8 cellular contexts compared by ENCODE assay signal in the genomic region with DNA sequence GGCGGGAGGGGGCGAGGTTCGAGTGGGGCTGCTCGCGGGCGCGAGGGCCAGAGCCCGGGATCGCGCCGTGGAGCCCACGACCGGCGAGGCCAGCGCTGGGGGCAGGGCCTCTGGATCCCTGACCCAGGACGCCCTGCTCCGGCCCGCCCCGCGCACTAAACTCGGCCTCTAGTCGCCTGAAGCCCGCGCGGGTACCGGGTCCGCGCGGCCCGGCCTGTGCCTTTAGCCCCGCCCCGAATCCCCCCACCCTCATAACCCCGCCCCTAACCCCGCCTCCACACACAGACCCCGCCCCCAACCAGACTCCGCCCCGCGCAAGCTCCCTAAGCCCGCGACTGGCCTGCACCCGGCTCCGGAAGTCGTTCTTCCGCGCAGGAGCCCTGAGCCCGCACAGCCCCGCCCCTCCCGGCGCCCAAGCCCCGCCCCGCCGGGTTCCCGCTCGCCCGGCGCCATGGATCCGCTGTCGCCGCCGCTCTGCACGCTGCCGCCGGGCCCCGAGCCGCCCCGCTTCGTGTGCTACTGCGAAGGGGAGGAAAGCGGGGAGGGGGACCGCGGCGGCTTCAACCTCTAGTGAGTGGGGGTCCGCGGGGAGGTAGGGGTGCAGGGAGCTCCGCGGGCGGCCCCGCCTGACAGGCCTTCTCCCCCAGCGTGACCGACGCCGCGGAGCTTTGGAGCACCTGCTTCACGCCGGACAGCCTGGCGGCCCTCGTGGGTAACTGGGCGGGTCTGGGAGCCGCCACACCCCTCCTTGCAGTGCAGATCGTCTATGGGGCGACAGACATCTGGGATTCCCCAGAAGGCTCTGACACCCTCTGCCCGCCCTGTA. TPM values are rescaled to one million over a fixed set of nuclear protein-coding genes. Genes with fewer than 3 reads are reported as not detected.
DNase-seq lines count a peak whose midpoint lies in the region; ATAC-seq and TF ChIP-seq lines count a peak whose summit lies in the region.

A gene with protein sequence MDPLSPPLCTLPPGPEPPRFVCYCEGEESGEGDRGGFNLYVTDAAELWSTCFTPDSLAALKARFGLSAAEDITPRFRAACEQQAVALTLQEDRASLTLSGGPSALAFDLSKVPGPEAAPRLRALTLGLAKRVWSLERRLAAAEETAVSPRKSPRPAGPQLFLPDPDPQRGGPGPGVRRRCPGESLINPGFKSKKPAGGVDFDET (plus strand): TSS at position 430 of the 826 bp plus-strand sequence. CDS start 22 bp downstream, at position 452.

- peak; percentile 91 for ATAC-seq in CD4-positive, alpha-beta T cell (ENCODE audit: poor library complexity)
- ATAC-seq in GM19395 (IDR thresholded peaks at IDR 0.05; ENCODE audit: unreplicated experiment) (peak; percentile 75), HG03558 (IDR thresholded peaks at IDR 0.05; ENCODE audit: extremely low read depth, unreplicated experiment) (peak; percentile 61)
- peak; percentile 76 for ATAC-seq in effector memory CD8-positive, alpha-beta T cell (replicated peaks)

- H2AK5ac ChIP-seq in mesenchymal stem cell (ENCODE audit: low read length, severe bottlenecking), result no peak within 1 kb of the TSS

- intact Hi-C loops in CD4-positive, alpha-beta T cell (cut with DNase I, micrococcal nuclease), result loop anchor here (1.0 to 5.0 kb wide), 4 partner anchors 13 to 415 kb away; no protein-coding TSS in a partner anchor

- CTCF ChIA-PET in CD4-positive, alpha-beta T cell (lab: Charles Lee), result interaction anchor here (0.8 to 2.4 kb wide), 6 partner anchors 16 to 150 kb away, joined by 3 to 11 read pairs (median 4); a partner anchor contains a TSS
- CTCF ChIA-PET in activated CD8-positive, alpha-beta memory T cell treated with anti-CD3 and anti-CD28 coated beads for 36 hours (lab: Charles Lee), result interaction anchor here (1.0 to 4.4 kb wide), 10 partner anchors 10 to 204 kb away, joined by 3 to 26 read pairs (median 6); a partner anchor contains a TSS

- H2BK120ac ChIP-seq in mesenchymal stem cell (ENCODE audit: low read depth, low read length), result peak within 1 kb of the TSS; percentile 54

- peak within 1 kb of the TSS; percentile 81 for H3K9ac ChIP-seq in mesenchymal stem cell (ENCODE audit: low read length)

- no peak within 1 kb of the TSS for H3K23ac ChIP-seq in mesenchymal stem cell (ENCODE audit: low read length in 2 of 2)

- H3K36me3 Mint-ChIP-seq in CD4-positive, alpha-beta T cell (ENCODE audit: low read depth), result peaks cover 8% of the 10 kb centered on the region
- H3K36me3 Mint-ChIP-seq in effector memory CD8-positive, alpha-beta T cell (ENCODE audit: insufficient read depth), result peaks cover 39% of the 10 kb centered on the region

- no peak within 1 kb of the TSS for H2AFZ ChIP-seq in mesenchymal stem cell (ENCODE audit: low read depth, low read length)

- POLR2A ChIA-PET in CD4-positive, alpha-beta T cell (lab: Charles Lee), result interaction anchor here (0.6 to 3.0 kb wide), 18 partner anchors 14 to 185 kb away, joined by 3 to 17 read pairs (median 4); a partner anchor contains a TSS
- POLR2A ChIA-PET in activated CD8-positive, alpha-beta memory T cell treated with anti-CD3 and anti-CD28 coated beads for 36 hours (lab: Charles Lee), result interaction anchor here (0.5 to 1.8 kb wide), 13 partner anchors 10 to 264 kb away, joined by 3 to 13 read pairs (median 4); no protein-coding TSS in a partner anchor

- peaks cover 35% of the 10 kb centered on the region for H3K4me1 ChIP-seq in mesenchymal stem cell (ENCODE audit: control insufficient read depth, insufficient read depth, low read depth, low read length)

- H3K4me2 ChIP-seq in mesenchymal stem cell (ENCODE audit: low read length, poor library complexity, severe bottlenecking), result peak within 1 kb of the TSS; percentile 68

- DNase-seq in CD4-positive, alpha-beta T cell, result peak; percentile 89 to 95 (median 92)
- peak; percentile 82 for DNase-seq in NK-92 treated with Interleukin-12 subunit alpha and Interleukin-12 subunit beta, amount 100 ng/mL, for 24 hours (lab: John Stamatoyannopoulos, UW)
- peak; percentile 92 to 93 (median 92) for DNase-seq in effector memory CD8-positive, alpha-beta T cell
- peak; percentile 88 for DNase-seq in mesenchymal stem cell
- DNase-seq in stimulated activated CD8-positive, alpha-beta memory T cell treated with anti-CD3 and anti-CD28 coated beads, Interleukin-12 subunit alpha, Interleukin-12 subunit beta, amount 100 ng/mL, for 24 hours (ENCODE audit: extremely low read depth), result peak; percentile 86

- peak within 1 kb of the TSS; percentile 78 to 87 for H3K4me3 ChIP-seq in mesenchymal stem cell (ENCODE audit: insufficient read depth in 1 of 2, low read depth in 1 of 2, low read length in 2 of 2)

- H3K79me1 ChIP-seq in mesenchymal stem cell (replicated peaks; ENCODE audit: low read length, poor library complexity, severe bottlenecking), result peaks cover 15% of the 10 kb centered on the region

- H3K9me3 ChIP-seq in CD4-positive, alpha-beta T cell (ENCODE audit: control insufficient read depth, low read length), result no peaks in the 10 kb centered on the region
- no peaks in the 10 kb centered on the region for H3K9me3 ChIP-seq in mesenchymal stem cell (ENCODE audit: control insufficient read depth, low read length)

- peaks cover 35% of the 10 kb centered on the region for H3K4me1 Mint-ChIP-seq in CD4-positive, alpha-beta T cell (ENCODE audit: low read depth)
- H3K4me1 Mint-ChIP-seq in effector memory CD8-positive, alpha-beta T cell (ENCODE audit: low read depth in 2 of 2), result peaks cover 31% of the 10 kb centered on the region in 2 donors

- no peak within 1 kb of the TSS for H2BK12ac ChIP-seq in mesenchymal stem cell (ENCODE audit: low read length in 2 of 2)

- under 1% methylated on average over 56 of the region's 92 CpGs for WGBS in mesenchymal stem cell

- H2BK5ac ChIP-seq in mesenchymal stem cell (ENCODE audit: low read depth, low read length, poor library complexity, severe bottlenecking), result no peak within 1 kb of the TSS

- H3K14ac ChIP-seq in mesenchymal stem cell (ENCODE audit: low read length in 2 of 2), result peak within 1 kb of the TSS in 1 of 2 experiments; percentile 9

- no peak for TF ChIP-seq CTCF in CD4-positive, alpha-beta T cell (IDR thresholded peaks at IDR 0.05)

- peak within 1 kb of the TSS; percentile 90 for H4K8ac ChIP-seq in mesenchymal stem cell (ENCODE audit: low read length)

- H3K36me3 ChIP-seq in mesenchymal stem cell (ENCODE audit: control insufficient read depth in 1 of 2, insufficient read depth in 2 of 2, low read depth in 1 of 2, low read length in 2 of 2), result peaks cover 0 to 28% of the 10 kb centered on the region in 2 experiments

- H4K91ac ChIP-seq in mesenchymal stem cell (ENCODE audit: low read length), result peak within 1 kb of the TSS; percentile 81

- peak within 1 kb of the TSS in 1 of 2 experiments; percentile 78 for H3K4ac ChIP-seq in mesenchymal stem cell (ENCODE audit: low read depth in 1 of 2, low read length in 2 of 2)

- H3K4me3 Mint-ChIP-seq in CD4-positive, alpha-beta T cell, result peak within 1 kb of the TSS; percentile 91
- peak within 1 kb of the TSS; percentile 84 to 86 for H3K4me3 Mint-ChIP-seq in effector memory CD8-positive, alpha-beta T cell

- peak within 1 kb of the TSS; percentile 77 to 80 for H3K18ac ChIP-seq in mesenchymal stem cell (ENCODE audit: low read depth in 1 of 2, low read length in 2 of 2)

- H3K27ac ChIP-seq in CD4-positive, alpha-beta T cell (ENCODE audit: low read depth, low read length), result peak within 1 kb of the TSS; percentile 57
- no peak within 1 kb of the TSS for H3K27ac ChIP-seq in mesenchymal stem cell (ENCODE audit: low read length, poor library complexity, severe bottlenecking)

- peak within 1 kb of the TSS; percentile 82 for H3K27ac Mint-ChIP-seq in CD4-positive, alpha-beta T cell
- H3K27ac Mint-ChIP-seq in effector memory CD8-positive, alpha-beta T cell, result peak within 1 kb of the TSS; percentile 95 to 96

- H3K9me3 Mint-ChIP-seq in CD4-positive, alpha-beta T cell, result no peaks in the 10 kb centered on the region
- no peaks in the 10 kb centered on the region for H3K9me3 Mint-ChIP-seq in effector memory CD8-positive, alpha-beta T cell

- peaks cover 8% of the 10 kb centered on the region for H3K27me3 Mint-ChIP-seq in CD4-positive, alpha-beta T cell
- H3K27me3 Mint-ChIP-seq in effector memory CD8-positive, alpha-beta T cell, result peaks cover 0 to 5% of the 10 kb centered on the region in 2 donors

- no peaks in the 10 kb centered on the region for H3K27me3 ChIP-seq in CD4-positive, alpha-beta T cell (ENCODE audit: control insufficient read depth, insufficient read depth, low read length)
- H3K27me3 ChIP-seq in mesenchymal stem cell (ENCODE audit: control insufficient read depth in 1 of 2, insufficient read depth in 1 of 2, low read length in 2 of 2), result peaks cover 0 to 4% of the 10 kb centered on the region in 2 experiments

- peak within 1 kb of the TSS; percentile 82 for H2BK15ac ChIP-seq in mesenchymal stem cell (ENCODE audit: low read depth, poor library complexity, severe bottlenecking)

RNA-seq across cellular contexts. Expression of the gene that starts here (rescaled TPM):
- total RNA-seq in CD4-positive, alpha-beta T cell, result 10 to 100 TPM; 67.0 to 67.8 TPM
- total RNA-seq in activated CD8-positive, alpha-beta memory T cell treated with anti-CD3 and anti-CD28 coated beads for 36 hours, result 10 to 100 TPM; 66.9 to 74.6 TPM
- 27.3 TPM for polyA plus RNA-seq in mesenchymal stem cell (2013, experiment 1 of 2)
- 26.3 TPM for polyA plus RNA-seq in mesenchymal stem cell (2013, experiment 2 of 2)
